In genomic region chr22:44889233-44889878, GRCh38 we compare ENCODE assay signal across 1 cellular context.
TF ChIP-seq lines count a peak whose summit lies in the region.

No MANE protein-coding gene starts in this region.

TF ChIP-seq in IMR-90, 13 proteins besides CTCF, POLR2A, EP300 and RAD21 (continued from another document):
- TF ChIP-seq, protein P1, sequence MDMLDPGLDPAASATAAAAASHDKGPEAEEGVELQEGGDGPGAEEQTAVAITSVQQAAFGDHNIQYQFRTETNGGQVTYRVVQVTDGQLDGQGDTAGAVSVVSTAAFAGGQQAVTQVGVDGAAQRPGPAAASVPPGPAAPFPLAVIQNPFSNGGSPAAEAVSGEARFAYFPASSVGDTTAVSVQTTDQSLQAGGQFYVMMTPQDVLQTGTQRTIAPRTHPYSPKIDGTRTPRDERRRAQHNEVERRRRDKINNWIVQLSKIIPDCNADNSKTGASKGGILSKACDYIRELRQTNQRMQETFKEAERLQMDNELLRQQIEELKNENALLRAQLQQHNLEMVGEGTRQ (IDR thresholded peaks at IDR 0.05; ENCODE audit: low read depth, low read length) = no peak
- TF ChIP-seq BHLHE40 (IDR thresholded peaks at IDR 0.05; ENCODE audit: low read depth, low read length) (no peak), MXI1 (IDR thresholded peaks at IDR 0.05; ENCODE audit: borderline replicate concordance, low read depth, low read length) (no peak), CHD1 (IDR thresholded peaks at IDR 0.05; ENCODE audit: low read depth, low read length) (no peak), MAFK (IDR thresholded peaks at IDR 0.05; ENCODE audit: low read depth, low read length) (no peak)
